Comparison of ENCODE assay signal across 34 cellular contexts in the genomic region with DNA sequence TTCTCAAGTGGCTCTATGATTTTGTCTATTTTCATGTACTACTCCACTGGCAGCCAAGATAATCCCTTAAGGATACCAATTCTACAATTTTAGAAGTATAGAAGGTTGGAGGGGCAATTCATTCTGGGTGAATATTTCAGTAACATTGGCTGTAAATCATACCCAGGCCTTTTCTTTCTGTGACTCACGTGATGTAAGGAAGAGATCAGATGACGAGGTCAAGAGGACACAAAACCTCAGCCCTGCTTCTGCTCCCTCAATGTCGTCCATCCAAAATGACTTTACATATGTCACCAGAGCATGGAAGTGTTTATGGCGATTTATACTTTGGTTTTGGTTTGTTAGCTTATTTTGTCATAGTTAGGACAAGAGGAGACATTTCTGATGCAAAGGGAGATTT.
DNase-seq lines count a peak whose midpoint lies in the region; ATAC-seq, FAIRE-seq and TF ChIP-seq lines count a peak whose summit lies in the region.
"Had no signal": no experiment of that assay in that cellular context is flagged by ENCODE, and none has a peak within 500 bp of the region (broad histone marks: within the 10 kb centered on the region; RNA-seq: fewer than 3 reads in every experiment).

No MANE protein-coding gene starts in this region.

- H3K9me3 Mint-ChIP-seq in neural progenitor cell: no peaks in the 10 kb centered on the region
- H3K9me3 Mint-ChIP-seq: activated naive CD4-positive, alpha-beta T cell treated with anti-CD3 and anti-CD28 coated beads, Interleukin-2, amount 50 U/mL, for 24 hours; dendritic cell treated with granulocyte-macrophage colony-stimulating factor and Interleukin-4, amounts not matched to agents 40 ng/mL and 50 ng/mL, for 4 days; HFFc6; memory B cell; stimulated activated naive B cell treated with anti-CD40 and anti-IgM and Interleukin-4, amounts not matched to agents 10 μg/mL and 1 μg/mL and 100 μg/mL, for 72 hours had no signal

- H3K4me2 ChIP-seq in mesenchymal stem cell (ENCODE audit: low read length, poor library complexity, severe bottlenecking): no peak overlapping the region
- H3K4me2 ChIP-seq in neural progenitor cell: no peak overlapping the region

- H3K79me2 ChIP-seq in neural progenitor cell (ENCODE audit: low read depth): no peaks in the 10 kb centered on the region

- H2BK120ac ChIP-seq in mesenchymal stem cell (ENCODE audit: low read depth, low read length): no peak overlapping the region

- H2AFZ ChIP-seq in mesenchymal stem cell (ENCODE audit: low read depth, low read length) (no peak overlapping the region), neural progenitor cell (replicated peaks) (no peak overlapping the region)

- no peak overlapping the region for H4K8ac ChIP-seq in mesenchymal stem cell (ENCODE audit: low read length)

- H3K9ac ChIP-seq in mesenchymal stem cell (ENCODE audit: low read length): no peak overlapping the region
- H3K9ac ChIP-seq in neural progenitor cell: no peak overlapping the region
- H3K9ac ChIP-seq: BLaER1 treated with 17β-estradiol and CSF1 and Interleukin-3, amounts not matched to agents 10 nM and 100 nM had no signal

- H3K9me3 ChIP-seq in mesenchymal stem cell (ENCODE audit: control insufficient read depth, low read length): no peaks in the 10 kb centered on the region
- H3K9me3 ChIP-seq in neural progenitor cell (ENCODE audit: low read depth): no peaks in the 10 kb centered on the region
- H3K9me3 ChIP-seq: BLaER1 treated with 17β-estradiol and CSF1 and Interleukin-3, amounts not matched to agents 10 nM and 100 nM; ovary; right atrium auricular region; suprapubic skin had no signal

- no peaks in the 10 kb centered on the region for H3K4me1 ChIP-seq in mesenchymal stem cell (ENCODE audit: control insufficient read depth, insufficient read depth, low read depth, low read length)
- no peaks in the 10 kb centered on the region for H3K4me1 ChIP-seq in neural progenitor cell
- H3K4me1 ChIP-seq: suprapubic skin had no signal

- H3K27me3 Mint-ChIP-seq in neural progenitor cell (ENCODE audit: insufficient read depth, low read depth): no peaks in the 10 kb centered on the region
- H3K27me3 Mint-ChIP-seq: activated CD8-positive, alpha-beta memory T cell treated with anti-CD3 and anti-CD28 coated beads, Interleukin-2, amount 10 ng/mL, durations not matched to agents 7 days and 5 days had no signal

- H3K36me3 Mint-ChIP-seq in neural progenitor cell: no peaks in the 10 kb centered on the region
- H3K36me3 Mint-ChIP-seq: activated CD8-positive, alpha-beta memory T cell treated with anti-CD3 and anti-CD28 coated beads, Interleukin-2, amount 10 ng/mL, durations not matched to agents 7 days and 5 days; activated naive CD4-positive, alpha-beta T cell treated with anti-CD3 and anti-CD28 coated beads, Interleukin-2, amount 50 U/mL, for 24 hours; memory B cell; naive thymus-derived CD4-positive, alpha-beta T cell; stimulated activated naive B cell treated with anti-CD40 and anti-IgM and Interleukin-4, amounts not matched to agents 10 μg/mL and 1 μg/mL and 100 μg/mL, for 72 hours had no signal

- peak; percentile 45 for DNase-seq in AG10803 (ENCODE audit: low read depth)
- peak; percentile 51 for DNase-seq in H4 (ENCODE audit: low spot score)
- DNase-seq in RCC 7860 (ENCODE audit: low spot score): peak; percentile 48
- peak; percentile 25 for DNase-seq in mesenchymal stem cell
- DNase-seq in LoVo (ENCODE audit: low spot score): no peak
- DNase-seq in neural progenitor cell (ENCODE audit: low spot score): no peak
- DNase-seq: ACHN; activated CD4-positive, alpha-beta T cell treated with anti-CD3 and anti-CD28 coated beads, Interleukin-2, amount 50 U/mL, for 1 hour; activated CD8-positive, alpha-beta memory T cell treated with anti-CD3 and anti-CD28 coated beads, Interleukin-2, amount 10 ng/mL, durations not matched to agents 7 days and 5 days; aorta; COR-L47; head of caudate nucleus; HFFc6; Karpas-422; naive thymus-derived CD4-positive, alpha-beta T cell; NCI-H1092 treated with DMSO at 0.1 percent for 48 hours; NCI-H187 treated with DMSO at 0.1 percent for 48 hours; NCI-H345; ovary; stimulated activated CD4-positive, alpha-beta T cell treated with anti-CD3 and anti-CD28 coated beads, Interleukin-12 subunit alpha, Interleukin-12 subunit beta, amount 100 ng/mL, for 4 hours; stimulated activated CD4-positive, alpha-beta T cell treated with anti-CD3 and anti-CD28 coated beads, Interleukin-4, amount 100 ng/mL, for 24 hours; stimulated activated naive B cell treated with anti-CD40 and anti-IgM and Interleukin-4, amounts not matched to agents 10 μg/mL and 1 μg/mL and 100 μg/mL, for 72 hours; WERI-Rb-1 had no signal

- H3K4me3 Mint-ChIP-seq in neural progenitor cell: no peak overlapping the region
- H3K4me3 Mint-ChIP-seq: activated CD8-positive, alpha-beta memory T cell treated with anti-CD3 and anti-CD28 coated beads, Interleukin-2, amount 10 ng/mL, durations not matched to agents 7 days and 5 days; activated naive CD4-positive, alpha-beta T cell treated with anti-CD3 and anti-CD28 coated beads, Interleukin-2, amount 50 U/mL, for 24 hours; dendritic cell treated with granulocyte-macrophage colony-stimulating factor and Interleukin-4, amounts not matched to agents 40 ng/mL and 50 ng/mL, for 4 days; HFFc6; memory B cell; naive thymus-derived CD4-positive, alpha-beta T cell; stimulated activated naive B cell treated with anti-CD40 and anti-IgM and Interleukin-4, amounts not matched to agents 10 μg/mL and 1 μg/mL and 100 μg/mL, for 72 hours had no signal

- FAIRE-seq in RCC 7860 (lab: Jason Lieb, UNC): peak; percentile 41
- FAIRE-seq: GM19239, urothelium cell line had no signal

- peaks cover 13% of the 10 kb centered on the region for H3K4me1 Mint-ChIP-seq in neural progenitor cell
- H3K4me1 Mint-ChIP-seq: activated CD8-positive, alpha-beta memory T cell treated with anti-CD3 and anti-CD28 coated beads, Interleukin-2, amount 10 ng/mL, durations not matched to agents 7 days and 5 days; activated naive CD4-positive, alpha-beta T cell treated with anti-CD3 and anti-CD28 coated beads, Interleukin-2, amount 50 U/mL, for 24 hours; memory B cell; naive thymus-derived CD4-positive, alpha-beta T cell had no signal

- no peak overlapping the region for H3K27ac ChIP-seq in mesenchymal stem cell (ENCODE audit: low read length, poor library complexity, severe bottlenecking)
- no peak overlapping the region for H3K27ac ChIP-seq in neural progenitor cell
- H3K27ac ChIP-seq: ovary, right atrium auricular region, suprapubic skin, WERI-Rb-1 had no signal

- H3K23ac ChIP-seq in mesenchymal stem cell (ENCODE audit: low read length in 2 of 2): no peak overlapping the region

- H4K91ac ChIP-seq in mesenchymal stem cell (ENCODE audit: low read length): no peak overlapping the region

- H3K27me3 ChIP-seq in mesenchymal stem cell (ENCODE audit: control insufficient read depth in 1 of 2, insufficient read depth in 1 of 2, low read length in 2 of 2) (no peaks in the 10 kb centered on the region), neural progenitor cell (no peaks in the 10 kb centered on the region)
- H3K27me3 ChIP-seq: BLaER1 treated with 17β-estradiol and CSF1 and Interleukin-3, amounts not matched to agents 10 nM and 100 nM; ovary; right atrium auricular region; suprapubic skin had no signal

- H3K36me3 ChIP-seq in mesenchymal stem cell (ENCODE audit: control insufficient read depth in 1 of 2, insufficient read depth in 2 of 2, low read depth in 1 of 2, low read length in 2 of 2) (no peaks in the 10 kb centered on the region), neural progenitor cell (no peaks in the 10 kb centered on the region)
- H3K36me3 ChIP-seq: BLaER1 treated with 17β-estradiol and CSF1 and Interleukin-3, amounts not matched to agents 10 nM and 100 nM; ovary; right atrium auricular region; suprapubic skin; WERI-Rb-1 had no signal

- TF ChIP-seq CTCF in AG10803 (conservative IDR thresholded peaks at IDR 0.05; ENCODE audit: low read length) (no peak), neural progenitor cell (IDR thresholded peaks at IDR 0.05) (no peak)

- no peak overlapping the region for H2BK15ac ChIP-seq in mesenchymal stem cell (ENCODE audit: low read depth, poor library complexity, severe bottlenecking)

- no peak overlapping the region for H2BK5ac ChIP-seq in mesenchymal stem cell (ENCODE audit: low read depth, low read length, poor library complexity, severe bottlenecking)

- H2BK12ac ChIP-seq in mesenchymal stem cell (ENCODE audit: low read length in 2 of 2): no peak overlapping the region

- H3K18ac ChIP-seq in mesenchymal stem cell (ENCODE audit: low read depth in 1 of 2, low read length in 2 of 2): peak overlapping the region in 1 of 2 experiments; percentile 43

- H3K14ac ChIP-seq in mesenchymal stem cell (ENCODE audit: low read length in 2 of 2): no peak overlapping the region

- 54% methylated on average over 4 of the region's 4 CpGs for WGBS in mesenchymal stem cell

- ATAC-seq in HG03342 (IDR thresholded peaks at IDR 0.05; ENCODE audit: unreplicated experiment) (no peak), GM18520 (IDR thresholded peaks at IDR 0.05; ENCODE audit: unreplicated experiment) (no peak)
- ATAC-seq: activated CD8-positive, alpha-beta memory T cell treated with anti-CD3 and anti-CD28 coated beads, Interleukin-2, amount 10 ng/mL, durations not matched to agents 7 days and 5 days; naive thymus-derived CD4-positive, alpha-beta T cell; Right ventricle myocardium inferior; stimulated activated naive B cell treated with anti-CD40 and anti-IgM and Interleukin-4, amounts not matched to agents 10 μg/mL and 1 μg/mL and 100 μg/mL, for 72 hours had no signal

- no peak overlapping the region for H2AK5ac ChIP-seq in mesenchymal stem cell (ENCODE audit: low read length, severe bottlenecking)

- H3K79me1 ChIP-seq in mesenchymal stem cell (replicated peaks; ENCODE audit: low read length, poor library complexity, severe bottlenecking): no peaks in the 10 kb centered on the region

- H3K27ac Mint-ChIP-seq in neural progenitor cell: no peak overlapping the region
- H3K27ac Mint-ChIP-seq: activated CD8-positive, alpha-beta memory T cell treated with anti-CD3 and anti-CD28 coated beads, Interleukin-2, amount 10 ng/mL, durations not matched to agents 7 days and 5 days; activated naive CD4-positive, alpha-beta T cell treated with anti-CD3 and anti-CD28 coated beads, Interleukin-2, amount 50 U/mL, for 24 hours; dendritic cell treated with granulocyte-macrophage colony-stimulating factor and Interleukin-4, amounts not matched to agents 40 ng/mL and 50 ng/mL, for 4 days; HFFc6; memory B cell; naive thymus-derived CD4-positive, alpha-beta T cell; stimulated activated naive B cell treated with anti-CD40 and anti-IgM and Interleukin-4, amounts not matched to agents 10 μg/mL and 1 μg/mL and 100 μg/mL, for 72 hours had no signal

- H4K20me1 ChIP-seq in neural progenitor cell (ENCODE audit: low read depth): no peaks in the 10 kb centered on the region
- H4K20me1 ChIP-seq: BLaER1 treated with 17β-estradiol and CSF1 and Interleukin-3, amounts not matched to agents 10 nM and 100 nM had no signal

- H3K4me3 ChIP-seq in AG10803 (ENCODE audit: low read length): no peak overlapping the region
- no peak overlapping the region for H3K4me3 ChIP-seq in mesenchymal stem cell (ENCODE audit: insufficient read depth in 1 of 2, low read depth in 1 of 2, low read length in 2 of 2)
- H3K4me3 ChIP-seq in neural progenitor cell: no peak overlapping the region
- H3K4me3 ChIP-seq: BLaER1 treated with 17β-estradiol and CSF1 and Interleukin-3, amounts not matched to agents 10 nM and 100 nM; ovary; right atrium auricular region; suprapubic skin had no signal

- H3F3A ChIP-seq in neural progenitor cell (ENCODE audit: low read depth): no peaks in the 10 kb centered on the region

- no peak overlapping the region for H3K4ac ChIP-seq in mesenchymal stem cell (ENCODE audit: low read depth in 1 of 2, low read length in 2 of 2)

Comparison
In these comparisons a context has a peak if more than half of its experiments do, and no peak if none do; other contexts are left out.
1. DNase-seq: peak in AG10803 (single experiment), H4 (single experiment), RCC 7860 (single experiment) and mesenchymal stem cell (single experiment); none in LoVo (single experiment) and neural progenitor cell (single experiment).